In the genomic region with DNA sequence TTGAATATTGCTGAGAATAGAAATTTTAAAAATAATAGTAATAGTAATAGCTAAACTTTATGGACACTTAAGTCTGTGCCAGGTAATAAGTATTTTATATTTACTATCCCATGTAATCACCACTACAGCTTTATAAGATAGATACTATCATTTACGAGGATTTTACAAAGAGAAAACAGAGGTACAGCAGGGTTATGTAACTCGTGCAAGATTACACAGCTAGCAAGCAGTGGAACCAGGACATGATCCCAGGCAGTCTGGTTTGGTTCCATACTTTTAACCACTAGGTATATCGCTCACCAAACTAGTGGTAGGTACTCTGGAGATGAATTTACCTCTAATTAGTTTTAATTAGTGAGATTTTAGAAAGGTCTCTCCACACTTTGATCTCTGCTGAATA, we compare ENCODE assay signal across 9 cellular contexts. TPM values are rescaled to one million over a fixed set of nuclear protein-coding genes. Genes with fewer than 3 reads are reported as not detected.
"Had no signal": no experiment of that assay in that cellular context is flagged by ENCODE, and none has a peak within 500 bp of the region (broad histone marks: within the 10 kb centered on the region; RNA-seq: fewer than 3 reads in every experiment).

No MANE protein-coding gene starts in this region.

- H3K27ac Mint-ChIP-seq: IgD-negative memory B cell had no signal

- ATAC-seq: HepG2, K562 had no signal

- DNase-seq: IMR-90, KBM-7, KG1 had no signal

- H3K4me3 Mint-ChIP-seq: IgD-negative memory B cell had no signal

- H3K36me3 Mint-ChIP-seq: IgD-negative memory B cell had no signal

- H3K27ac ChIP-seq: HL-60 had no signal

- H3K4me1 Mint-ChIP-seq: IgD-negative memory B cell had no signal

- H3K4me3 ChIP-seq: K562 had no signal

RNA-seq across cellular contexts. Expression of gene SPAG17, which starts 42.5 kb away (rescaled TPM):
- total RNA-seq: HepG2, HT-29, HT1080, IMR-90 had no signal
